ENCODE assay signal across 8 cellular contexts in genomic region chr1:161427733-161428516, GRCh38.
A peak's percentile ranks its signal among the peaks of the same experiment; 100 is the strongest.
DNase-seq lines count a peak whose midpoint lies in the region; ATAC-seq and TF ChIP-seq lines count a peak whose summit lies in the region.

No MANE protein-coding gene starts in this region.

- no peak for TF ChIP-seq RAD21 in HCT116 (IDR thresholded peaks at IDR 0.05; ENCODE audit: low read depth)

- H3K4me1 Mint-ChIP-seq in activated T-cell treated with anti-CD3 and anti-CD28 coated beads, Interleukin-2, amount 50 U/mL, for 4 hours (ENCODE audit: low read depth) = peaks cover 4% of the 10 kb centered on the region

- no peaks in the 10 kb centered on the region for H3K9me3 ChIP-seq in HCT116 (ENCODE audit: control insufficient read depth in 1 of 2, insufficient read depth in 1 of 2, low read depth in 1 of 2, low read length in 2 of 2)

- intact Hi-C loops in HCT116 (cut with micrococcal nuclease) = no loop called here

- H3K4me3 Mint-ChIP-seq in activated T-cell treated with anti-CD3 and anti-CD28 coated beads, Interleukin-2, amount 50 U/mL, for 4 hours = no peak overlapping the region

- H3K4me2 ChIP-seq in HCT116 (ENCODE audit: low read length) = peak overlapping the region; percentile 74

- ATAC-seq in HCT116 = peak; percentile 78
- peak; percentile 59 to 70 for ATAC-seq in activated T-cell treated with anti-CD3 and anti-CD28 coated beads, Interleukin-2, amount 50 U/mL, for 4 hours

- peak overlapping the region; percentile 10 for H3K9ac ChIP-seq in HCT116 (ENCODE audit: low read length)

- H3K4me1 ChIP-seq in HCT116 (ENCODE audit: control insufficient read depth in 1 of 2, insufficient read depth in 2 of 2, low read length in 2 of 2) = peaks cover 6 to 20% of the 10 kb centered on the region in 2 experiments

- no peak for TF ChIP-seq POLR2A in HCT116 (IDR thresholded peaks at IDR 0.05; ENCODE audit: borderline replicate concordance, extremely low read depth, insufficient read depth, insufficient read length)

- H3K79me2 ChIP-seq in HCT116 (ENCODE audit: insufficient read depth, low read length) = no peaks in the 10 kb centered on the region

- no TSS peak for BruUV-seq in HCT116 (replicated peaks; lab: Mats Ljungman, UMichigan)

- H3K9me3 Mint-ChIP-seq in activated T-cell treated with anti-CD3 and anti-CD28 coated beads, Interleukin-2, amount 50 U/mL, for 4 hours = no peaks in the 10 kb centered on the region

- peaks cover 52% of the 10 kb centered on the region for H3K27me3 Mint-ChIP-seq in activated T-cell treated with anti-CD3 and anti-CD28 coated beads, Interleukin-2, amount 50 U/mL, for 4 hours (ENCODE audit: low read depth)

- peak overlapping the region; percentile 41; the same call in 1 of the 2 replicates for H3K27ac ChIP-seq in HCT116 (ENCODE audit: low read depth, low read length)

- H3K27me3 ChIP-seq in HCT116 (ENCODE audit: insufficient read depth, low read length) = no peaks in the 10 kb centered on the region; the same call in 1 of the 2 replicates

- H4K20me1 ChIP-seq in HCT116 (ENCODE audit: insufficient read depth) = no peaks in the 10 kb centered on the region

- POLR2A ChIA-PET in HCT116 (lab: Charles Lee) = interaction anchor here (0.7 to 1.1 kb wide), 3 partner anchors 12 to 320 kb away, joined by 3 to 4 read pairs (median 4); no protein-coding TSS in a partner anchor

- no peak for TF ChIP-seq CTCF in HCT116 (IDR thresholded peaks at IDR 0.05 in 2 of 3, conservative IDR thresholded peaks at IDR 0.05 in 1 of 3; ENCODE audit: borderline replicate concordance in 1 of 3, insufficient read depth in 1 of 3, low read depth in 2 of 3, low read length in 2 of 3)

- H2AFZ ChIP-seq in HCT116 (ENCODE audit: low read depth, low read length, poor library complexity, severe bottlenecking) = peak overlapping the region; percentile 91

- CTCF ChIA-PET in HCT116 (lab: Charles Lee) = interaction anchor here (3.7 kb wide), 1 partner anchor 12 kb away, joined by 20 read pairs; no protein-coding TSS in a partner anchor

- H3K36me3 ChIP-seq in HCT116 (ENCODE audit: control insufficient read depth in 1 of 2, insufficient read depth in 2 of 2, low read length in 2 of 2) = no peaks in the 10 kb centered on the region

- DNase-seq in 8988T (peak; percentile 41), HCT116 (ENCODE audit: low read depth, low spot score) (peak; percentile 63), iris pigment epithelial cell (ENCODE audit: low read depth) (peak; percentile 55), SIG-M5 (lab: John Stamatoyannopoulos, UW) (no peak), cerebellum (ENCODE audit: low spot score) (no peak), NCI-H446 (lab: John Stamatoyannopoulos, UW) (no peak), HK-2 (ENCODE audit: unreplicated experiment) (no peak)
- no peak for DNase-seq in activated T-cell treated with anti-CD3 and anti-CD28 coated beads, Interleukin-2, amount 50 U/mL, for 4 hours

- H3K4me3 ChIP-seq in HCT116 (replicated peaks in 1 of 2; ENCODE audit: low read depth in 1 of 2, low read length in 2 of 2) = peak overlapping the region; percentile 26 to 48; a peak in 3 of 4 replicates

- RAD21 ChIA-PET in HCT116 (lab: Charles Lee; ENCODE audit: low non-redundant PET in 1 of 2, low total read pairs in 2 of 2, uncharacterized antibody in 2 of 2, unreplicated experiment in 2 of 2) = no interaction called here

- H3K36me3 Mint-ChIP-seq in activated T-cell treated with anti-CD3 and anti-CD28 coated beads, Interleukin-2, amount 50 U/mL, for 4 hours (ENCODE audit: insufficient read depth) = no peaks in the 10 kb centered on the region

- no peaks in the 10 kb centered on the region for H3K9me2 ChIP-seq in HCT116 (ENCODE audit: insufficient read depth)

TF ChIP-seq in HCT116, 20 proteins besides CTCF, POLR2A, EP300 and RAD21:
- TF ChIP-seq POLR2AphosphoS5 (IDR thresholded peaks at IDR 0.05; ENCODE audit: low read depth, low read length) (peak; percentile 52; the same call in 1 of the 2 replicates), MAX (IDR thresholded peaks at IDR 0.05) (peak; percentile 47; the same call in 1 of the 2 replicates), EZH2 (IDR thresholded peaks at IDR 0.05) (no peak), SIN3A (IDR thresholded peaks at IDR 0.05; ENCODE audit: low read depth) (peak; percentile 26; the same call in 1 of the 2 replicates), EZH2phosphoT487 (IDR thresholded peaks at IDR 0.05; ENCODE audit: borderline replicate concordance) (no peak), YY1 (IDR thresholded peaks at IDR 0.05; ENCODE audit: extremely low read depth, insufficient replicate concordance, low read depth, low read length) (peak; percentile 24), SP1 (IDR thresholded peaks at IDR 0.05; ENCODE audit: low read depth) (no peak), ELF1 (IDR thresholded peaks at IDR 0.05; ENCODE audit: borderline replicate concordance, low read depth) (no peak), CBX3 (IDR thresholded peaks at IDR 0.05; ENCODE audit: low read depth) (peak; percentile 90; the same call in 1 of the 2 replicates), TCF7L2 (IDR thresholded peaks at IDR 0.05; ENCODE audit: borderline replicate concordance, extremely low read depth, insufficient read depth, insufficient read length) (no peak), ATF3 (IDR thresholded peaks at IDR 0.05) (peak; percentile 100), CEBPB (IDR thresholded peaks at IDR 0.05; ENCODE audit: low read depth) (peak; percentile 94)

Comparison
In these comparisons a context has a peak if more than half of its experiments do, and no peak if none do; other contexts are left out.
1. DNase-seq: peak in 8988T (single experiment), HCT116 (single experiment) and iris pigment epithelial cell (single experiment); none in activated T-cell treated with anti-CD3 and anti-CD28 coated beads, Interleukin-2, amount 50 U/mL, for 4 hours (single experiment), SIG-M5 (single experiment), cerebellum (single experiment), NCI-H446 (0 of 2) and HK-2 (single experiment).